In genomic region chr3:12286927-12287726, GRCh38 we compare ENCODE assay signal across 1 cellular context.
TF ChIP-seq lines count a peak whose summit lies in the region.

No MANE protein-coding gene starts in this region.

TF ChIP-seq in HepG2, 621 proteins besides CTCF, POLR2A, EP300 and RAD21 (continued from another document and continues in another):
- TF ChIP-seq HMGXB3 (CRISPR knock-in tag; IDR thresholded peaks at IDR 0.05; ENCODE audit: borderline replicate concordance) (peak; percentile 16; the same call in 1 of the 2 replicates), ZNF513 (CRISPR knock-in tag; conservative IDR thresholded peaks at IDR 0.05) (no peak), MLXIP (CRISPR knock-in tag; IDR thresholded peaks at IDR 0.05; ENCODE audit: borderline replicate concordance) (no peak), ZNF318 (CRISPR knock-in tag; IDR thresholded peaks at IDR 0.05) (no peak), ZNF704 (CRISPR knock-in tag; IDR thresholded peaks at IDR 0.05; ENCODE audit: borderline replicate concordance) (no peak), MLX (CRISPR knock-in tag; IDR thresholded peaks at IDR 0.05) (no peak), ZNF564 (CRISPR knock-in tag; IDR thresholded peaks at IDR 0.05) (0 out of 2 replicates have a peak, but pooled peaks have one; percentile 14), ZNF331 (CRISPR knock-in tag; IDR thresholded peaks at IDR 0.05) (0 out of 2 replicates have a peak, but pooled peaks have one; percentile 11), PRDM15 (CRISPR knock-in tag; IDR thresholded peaks at IDR 0.05) (no peak), MAX (IDR thresholded peaks at IDR 0.05) (0 out of 2 replicates have a peak, but pooled peaks have one; percentile 37), BORCS8-MEF2B (CRISPR knock-in tag; IDR thresholded peaks at IDR 0.05) (no peak), NFATC3 (CRISPR knock-in tag; IDR thresholded peaks at IDR 0.05) (no peak), KDM4B (CRISPR knock-in tag; IDR thresholded peaks at IDR 0.05) (no peak), ZNF17 (CRISPR knock-in tag; IDR thresholded peaks at IDR 0.05) (no peak), EED (CRISPR knock-in tag; IDR thresholded peaks at IDR 0.05) (no peak), THRA (CRISPR knock-in tag; IDR thresholded peaks at IDR 0.05; ENCODE audit: borderline replicate concordance) (no peak), ARID2 (CRISPR knock-in tag; IDR thresholded peaks at IDR 0.05; ENCODE audit: borderline replicate concordance) (no peak), TFDP2 (CRISPR knock-in tag; IDR thresholded peaks at IDR 0.05) (peak; percentile 46; the same call in 1 of the 2 replicates), IRF1 (CRISPR knock-in tag; IDR thresholded peaks at IDR 0.05; ENCODE audit: low read depth) (no peak), ZSCAN9 (CRISPR knock-in tag; IDR thresholded peaks at IDR 0.05; ENCODE audit: borderline replicate concordance) (0 out of 2 replicates have a peak, but pooled peaks have one; percentile 16), TAF1 (CRISPR knock-in tag; IDR thresholded peaks at IDR 0.05) (no peak)
